In genomic region chrX:30570505-30570904, GRCh38 we compare ENCODE assay signal across 8 cellular contexts. TPM values are rescaled to one million over a fixed set of nuclear protein-coding genes. Genes with fewer than 3 reads are reported as not detected.
A peak's percentile ranks its signal among the peaks of the same experiment; 100 is the strongest.
DNase-seq lines count a peak whose midpoint lies in the region; ATAC-seq and TF ChIP-seq lines count a peak whose summit lies in the region.

No MANE protein-coding gene starts in this region.

- H3K79me2 ChIP-seq in KMS-11 (ENCODE audit: insufficient read depth, low read depth), result peaks cover 60% of the 10 kb centered on the region

- TF ChIP-seq POLR2A in suprapubic skin (IDR thresholded peaks at IDR 0.05), result no peak

- peaks cover 34 to 49% (median 36%) of the 10 kb centered on the region in 3 donors for H3K4me1 Mint-ChIP-seq in naive B cell
- peaks cover 19% of the 10 kb centered on the region for H3K4me1 Mint-ChIP-seq in activated naive CD4-positive, alpha-beta T cell treated with anti-CD3 and anti-CD28 coated beads for 36 hours (ENCODE audit: low read depth)

- H3K9ac ChIP-seq in KMS-11, result no peak overlapping the region

- no peaks in the 10 kb centered on the region for H4K20me1 ChIP-seq in KMS-11 (ENCODE audit: insufficient read depth)

- peaks cover 11 to 15% of the 10 kb centered on the region in 2 donors for H3K36me3 Mint-ChIP-seq in naive B cell
- peaks cover 4% of the 10 kb centered on the region for H3K36me3 Mint-ChIP-seq in activated naive CD4-positive, alpha-beta T cell treated with anti-CD3 and anti-CD28 coated beads for 36 hours (ENCODE audit: low read depth)

- H3K9me3 ChIP-seq in suprapubic skin, result no peaks in the 10 kb centered on the region

- H3K4me3 ChIP-seq in KMS-11 (IDR thresholded peaks at IDR 0.05; ENCODE audit: insufficient read depth, low read depth, low read length) (no peak overlapping the region), suprapubic skin (no peak overlapping the region)

- no peak for TF ChIP-seq EP300 in suprapubic skin (IDR thresholded peaks at IDR 0.05)

- peak overlapping the region in 1 of 8 donors; percentile 36 for H3K4me3 Mint-ChIP-seq in naive B cell
- no peak overlapping the region for H3K4me3 Mint-ChIP-seq in activated naive CD4-positive, alpha-beta T cell treated with anti-CD3 and anti-CD28 coated beads for 36 hours

- no peak overlapping the region for H2AFZ ChIP-seq in KMS-11 (ENCODE audit: low read depth)

- TF ChIP-seq CTCF in KMS-11 (conservative IDR thresholded peaks at IDR 0.05; ENCODE audit: low read depth, low read length) (peak; percentile 52), suprapubic skin (IDR thresholded peaks at IDR 0.05) (peak in 1 of 2 donors; percentile 21)

- WGBS in suprapubic skin, result 68% methylated on average over 1 of the region's 1 CpG

- H3K27me3 Mint-ChIP-seq in naive B cell, result no peaks in the 10 kb centered on the region
- no peaks in the 10 kb centered on the region for H3K27me3 Mint-ChIP-seq in activated naive CD4-positive, alpha-beta T cell treated with anti-CD3 and anti-CD28 coated beads for 36 hours (ENCODE audit: low read depth)

- CTCF ChIA-PET in activated naive CD4-positive, alpha-beta T cell treated with anti-CD3 and anti-CD28 coated beads for 36 hours (lab: Charles Lee), result interaction anchor here (0.6 to 3.9 kb wide), 11 partner anchors 10 to 332 kb away, joined by 3 to 35 read pairs (median 3); no protein-coding TSS in a partner anchor

- H3K27ac ChIP-seq in KMS-11, result no peak overlapping the region
- no peak overlapping the region for H3K27ac ChIP-seq in suprapubic skin

- DNase-seq in COLO829 (ENCODE audit: low spot score), result peak; percentile 22
- peak; percentile 10 for DNase-seq in central memory CD4-positive, alpha-beta T cell
- peak; percentile 33 for DNase-seq in naive B cell
- no peak for DNase-seq in suprapubic skin (ENCODE audit: low spot score in 2 of 2)
- no peak for DNase-seq in activated naive CD4-positive, alpha-beta T cell treated with anti-CD3 and anti-CD28 coated beads for 36 hours

- H3K27ac Mint-ChIP-seq in naive B cell, result peak overlapping the region in 3 of 6 donors; percentile 62 to 77 (median 69)
- no peak overlapping the region for H3K27ac Mint-ChIP-seq in activated naive CD4-positive, alpha-beta T cell treated with anti-CD3 and anti-CD28 coated beads for 36 hours

- H3K36me3 ChIP-seq in KMS-11 (ENCODE audit: insufficient read depth) (no peaks in the 10 kb centered on the region), suprapubic skin (no peaks in the 10 kb centered on the region)

- H3K27me3 ChIP-seq in KMS-11 (ENCODE audit: insufficient read depth, low read depth) (no peaks in the 10 kb centered on the region), suprapubic skin (no peaks in the 10 kb centered on the region)

- intact Hi-C loops in activated naive CD4-positive, alpha-beta T cell treated with anti-CD3 and anti-CD28 coated beads for 36 hours (cut with micrococcal nuclease), result loop anchor here (1.0 to 10.0 kb wide), 3 partner anchors 24 to 1084 kb away; no protein-coding TSS in a partner anchor

- no peaks in the 10 kb centered on the region for H3K9me3 Mint-ChIP-seq in naive B cell
- no peaks in the 10 kb centered on the region for H3K9me3 Mint-ChIP-seq in activated naive CD4-positive, alpha-beta T cell treated with anti-CD3 and anti-CD28 coated beads for 36 hours

- ATAC-seq in naive B cell (ENCODE audit: low read depth in 2 of 2) (peak; percentile 25 to 33), GM18498 (IDR thresholded peaks at IDR 0.05; ENCODE audit: unreplicated experiment) (no peak), GM21526 (IDR thresholded peaks at IDR 0.05; ENCODE audit: low FRiP score, unreplicated experiment) (no peak)

- no peak overlapping the region for H3K4me2 ChIP-seq in KMS-11

- H3K4me1 ChIP-seq in KMS-11 (ENCODE audit: low read depth, poor library complexity, severe bottlenecking) (peaks cover 49% of the 10 kb centered on the region), suprapubic skin (no peaks in the 10 kb centered on the region)

RNA-seq across cellular contexts. Expression of gene TASL, which starts 7.1 kb away (rescaled TPM):
- 10 to 100 TPM; 15.2 to 39.8 (median 32.9) TPM for polyA plus RNA-seq in naive B cell (ENCODE audit: low read depth in 6 of 6)
- total RNA-seq in suprapubic skin, result 1 to 10 TPM in 1 of 4 donors, under 1 TPM in 1, not detected in 2; 0.64 to 1.5 TPM
- total RNA-seq in activated naive CD4-positive, alpha-beta T cell treated with anti-CD3 and anti-CD28 coated beads for 36 hours, result 1 to 10 TPM in 1 of 2 experiments, under 1 TPM in 1; 0.79 to 1.1 TPM

Comparison
In these comparisons a context has a peak if more than half of its experiments do, and no peak if none do; other contexts are left out.
1. DNase-seq: peak in COLO829 (single experiment), central memory CD4-positive, alpha-beta T cell (single experiment) and naive B cell (single experiment); none in suprapubic skin (0 of 2) and activated naive CD4-positive, alpha-beta T cell treated with anti-CD3 and anti-CD28 coated beads for 36 hours (single experiment).
2. ATAC-seq: peak in naive B cell (2 of 2); none in GM18498 (single experiment) and GM21526 (single experiment).